ENCODE assay signal across 12 cellular contexts in genomic region chr7:47788083-47788482, GRCh38.
"Had no signal": no experiment of that assay in that cellular context is flagged by ENCODE, and none has a peak within 500 bp of the region (broad histone marks: within the 10 kb centered on the region; RNA-seq: fewer than 3 reads in every experiment).

No MANE protein-coding gene starts in this region.

- H3K9ac ChIP-seq: parathyroid adenoma had no signal

- H3K27me3 ChIP-seq: ascending aorta, gastrocnemius medialis, upper lobe of right lung had no signal

- H3K9me3 ChIP-seq: ascending aorta, gastrocnemius medialis, upper lobe of right lung had no signal

- H3K4me3 ChIP-seq: ascending aorta, gastrocnemius medialis, upper lobe of right lung had no signal

- H3K27ac ChIP-seq: gastrocnemius medialis, parathyroid adenoma, upper lobe of right lung had no signal

- DNase-seq: activated CD8-positive, alpha-beta T cell treated with anti-CD3 and anti-CD28 coated beads, Interleukin-2, amount 10 ng/mL, durations not matched to agents 7 days and 5 days; activated naive CD4-positive, alpha-beta T cell; gastrocnemius medialis; left ventricle myocardium superior; stimulated activated CD4-positive, alpha-beta T cell treated with anti-CD3 and anti-CD28 coated beads, Interleukin-15, amount 100 ng/mL, for 24 hours; stimulated activated CD4-positive, alpha-beta T cell treated with anti-CD3 and anti-CD28 coated beads, Interleukin-4, amount 100 ng/mL, for 24 hours; T-helper 9 cell; upper lobe of right lung had no signal

- H3K79me2 ChIP-seq: parathyroid adenoma had no signal

- H3K36me3 ChIP-seq: ascending aorta, gastrocnemius medialis, upper lobe of right lung had no signal

- H3K4me1 ChIP-seq: parathyroid adenoma had no signal

- ATAC-seq: activated CD8-positive, alpha-beta T cell treated with anti-CD3 and anti-CD28 coated beads, Interleukin-2, amount 10 ng/mL, durations not matched to agents 7 days and 5 days; gastrocnemius medialis; left ventricle myocardium superior; upper lobe of right lung had no signal

- FAIRE-seq: colon, keratinocyte had no signal

- H2AFZ ChIP-seq: parathyroid adenoma had no signal
